Comparison of ENCODE assay signal across 1 cellular context in the genomic region with DNA sequence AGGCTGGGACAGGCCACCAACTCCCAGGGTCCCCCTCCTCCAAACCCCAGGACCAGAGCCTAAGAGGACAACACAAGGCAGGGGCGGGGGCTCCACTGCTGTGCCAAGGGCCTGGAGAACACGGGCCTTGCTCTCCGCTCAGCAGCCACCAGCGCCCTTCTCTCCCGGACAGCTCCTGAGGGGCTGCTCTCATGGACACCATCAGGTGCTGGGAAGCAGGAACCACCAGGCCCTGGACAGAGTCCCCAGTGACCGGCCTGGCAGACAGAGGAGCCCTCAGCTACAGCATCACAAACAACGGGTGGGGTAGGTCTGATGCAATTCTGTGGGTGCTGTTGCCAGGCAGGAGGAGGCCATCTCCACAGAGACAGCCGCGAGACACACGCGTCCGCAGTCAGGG. TPM values are rescaled to one million over a fixed set of nuclear protein-coding genes. Genes with fewer than 3 reads are reported as not detected.
"Had no signal": no experiment of that assay in that cellular context is flagged by ENCODE, and none has a peak within 500 bp of the region (broad histone marks: within the 10 kb centered on the region; RNA-seq: fewer than 3 reads in every experiment).

No MANE protein-coding gene starts in this region.

RNA-seq across cellular contexts. Expression of a gene that starts 14.6 kb away (rescaled TPM):
- total RNA-seq: activated naive CD4-positive, alpha-beta T cell treated with anti-CD3 and anti-CD28 coated beads for 36 hours had no signal
